In genomic region chr7:130741336-130741995, GRCh38 we compare ENCODE assay signal across 21 cellular contexts. TPM values are rescaled to one million over a fixed set of nuclear protein-coding genes. Genes with fewer than 3 reads are reported as not detected.
DNase-seq lines count a peak whose midpoint lies in the region; ATAC-seq, FAIRE-seq and TF ChIP-seq lines count a peak whose summit lies in the region.
"Had no signal": no experiment of that assay in that cellular context is flagged by ENCODE, and none has a peak within 500 bp of the region (broad histone marks: within the 10 kb centered on the region; RNA-seq: fewer than 3 reads in every experiment).

No MANE protein-coding gene starts in this region.

- DNase-seq in H1 (ENCODE audit: low read depth in 1 of 2, low spot score in 2 of 2) (no peak), COLO668 (lab: John Stamatoyannopoulos, UW; ENCODE audit: unreplicated experiment) (no peak), C1 segment of cervical spinal cord (lab: John Stamatoyannopoulos, UW) (no peak), ovary (no peak)
- DNase-seq: activated effector memory CD4-positive, alpha-beta T cell treated with Interleukin-2 at 50 U/mL for 16 hours; COR-L47; foreskin fibroblast; NK-92 treated with Interleukin-12 subunit alpha and Interleukin-12 subunit beta, amount 100 ng/mL, for 24 hours; stomach had no signal

- H2BK5ac ChIP-seq in H1 (ENCODE audit: low read depth, low read length): no peak overlapping the region

- H3K4me3 ChIP-seq in DOHH2 (ENCODE audit: low read length) (peak overlapping the region; percentile 55), OCI-LY1 (ENCODE audit: low read depth, low read length, poor library complexity, severe bottlenecking) (no peak overlapping the region), H1 (ENCODE audit: extremely low read depth in 1 of 4, insufficient read depth in 2 of 4, low read depth in 3 of 4, low read length in 4 of 4) (no peak overlapping the region), ovary (no peak overlapping the region)
- H3K4me3 ChIP-seq: stomach, vagina had no signal

- H3K79me2 ChIP-seq in DOHH2 (ENCODE audit: control insufficient read depth, low read length) (no peaks in the 10 kb centered on the region), OCI-LY1 (ENCODE audit: insufficient read depth, low read length) (no peaks in the 10 kb centered on the region), H1 (ENCODE audit: control insufficient read depth in 1 of 2, insufficient read depth in 2 of 2, low read length in 2 of 2) (no peaks in the 10 kb centered on the region)

- H4K20me1 ChIP-seq in DOHH2 (ENCODE audit: control insufficient read depth, insufficient read depth, low read depth, low read length): no peaks in the 10 kb centered on the region
- H4K20me1 ChIP-seq in OCI-LY1 (ENCODE audit: insufficient read depth, low read length): no peaks in the 10 kb centered on the region
- no peaks in the 10 kb centered on the region for H4K20me1 ChIP-seq in H1 (replicated peaks in 1 of 2; ENCODE audit: control insufficient read depth in 1 of 2, insufficient read depth in 2 of 2, low read length in 2 of 2)

- no peak overlapping the region for H2BK20ac ChIP-seq in H1 (ENCODE audit: low read length)

- no peak overlapping the region for H3K4ac ChIP-seq in H1 (replicated peaks; ENCODE audit: insufficient read length, low read depth, low read length)

- CTCF ChIA-PET in H1 (lab: Charles Lee; ENCODE audit: partially characterized antibody): interaction anchor here (1.3 to 2.5 kb wide), 2 partner anchors 13 to 16 kb away, joined by 3 to 11 read pairs; no protein-coding TSS in a partner anchor

- H3K36me3 ChIP-seq in DOHH2 (ENCODE audit: control insufficient read depth, low read length): no peaks in the 10 kb centered on the region
- H3K36me3 ChIP-seq in OCI-LY1 (ENCODE audit: insufficient read depth, low read length): no peaks in the 10 kb centered on the region
- no peaks in the 10 kb centered on the region for H3K36me3 ChIP-seq in H1 (ENCODE audit: control insufficient read depth in 2 of 4, insufficient read depth in 4 of 4, low read length in 3 of 4)
- H3K36me3 ChIP-seq in ovary: no peaks in the 10 kb centered on the region
- H3K36me3 ChIP-seq: stomach, vagina had no signal

- H3K4me2 ChIP-seq in DOHH2 (ENCODE audit: low read length) (peak overlapping the region; percentile 70), OCI-LY1 (ENCODE audit: low read length) (peak overlapping the region; percentile 20; the same call in 1 of the 2 replicates), H1 (ENCODE audit: insufficient read depth in 1 of 2, low read depth in 2 of 2, low read length in 2 of 2) (no peak overlapping the region)

- peak; percentile 82 for ATAC-seq in HG03025 (IDR thresholded peaks at IDR 0.05; ENCODE audit: low FRiP score, unreplicated experiment)
- no peak for ATAC-seq in GM21360 (IDR thresholded peaks at IDR 0.05; ENCODE audit: unreplicated experiment)

- H2AFZ ChIP-seq in OCI-LY1 (ENCODE audit: low read length): no peak overlapping the region
- peak overlapping the region; percentile 30 for H2AFZ ChIP-seq in H1 (ENCODE audit: low read length)

- TF ChIP-seq POLR2A in H1 (IDR thresholded peaks at IDR 0.05; ENCODE audit: control extremely low read depth in 1 of 2, low read depth in 2 of 2, low read length in 2 of 2) (no peak), ovary (IDR thresholded peaks at IDR 0.05) (no peak)

- TF ChIP-seq RAD21 in H1 (IDR thresholded peaks at IDR 0.05 in 1 of 2, conservative IDR thresholded peaks at IDR 0.05 in 1 of 2; ENCODE audit: low read depth in 2 of 2, low read length in 2 of 2): no peak

- H3K18ac ChIP-seq in H1 (ENCODE audit: extremely low read depth, low read length): no peak overlapping the region

- H3K14ac ChIP-seq in H1 (ENCODE audit: insufficient read length): no peak overlapping the region

- H4K8ac ChIP-seq in H1 (ENCODE audit: extremely low read depth, insufficient read depth, low read length): no peak overlapping the region

- peak; percentile 7 for FAIRE-seq in H1 (lab: Jason Lieb, UNC)

- H3K27me3 ChIP-seq in DOHH2 (ENCODE audit: control insufficient read depth, low read length): peaks cover 17% of the 10 kb centered on the region
- H3K27me3 ChIP-seq in OCI-LY1 (ENCODE audit: insufficient read depth, low read length): no peaks in the 10 kb centered on the region; the same call in 1 of the 2 replicates
- H3K27me3 ChIP-seq in H1 (replicated peaks in 1 of 4; ENCODE audit: control insufficient read depth in 3 of 4, extremely low read depth in 1 of 4, insufficient read depth in 3 of 4, low read length in 3 of 4): peaks cover 0 to 8% (median 3%) of the 10 kb centered on the region in 4 experiments; a peak in 6 of 7 replicates
- no peaks in the 10 kb centered on the region for H3K27me3 ChIP-seq in ovary
- H3K27me3 ChIP-seq: vagina had no signal

- H3K27ac ChIP-seq in DOHH2 (ENCODE audit: low read depth, low read length) (peak overlapping the region; percentile 31), OCI-LY1 (ENCODE audit: low read depth, low read length, poor library complexity, severe bottlenecking) (no peak overlapping the region), H1 (ENCODE audit: low read depth, low read length) (no peak overlapping the region), ovary (no peak overlapping the region)
- H3K27ac ChIP-seq: stomach, vagina, VCaP had no signal

- no peaks in the 10 kb centered on the region for H3K79me1 ChIP-seq in H1 (ENCODE audit: low read depth, low read length)

- no peak overlapping the region for H2BK12ac ChIP-seq in H1 (ENCODE audit: low read depth, low read length)

- intact Hi-C loops in ovary (cut with DNase I): no loop called here

- H2BK120ac ChIP-seq in H1 (replicated peaks; ENCODE audit: low read depth, low read length): no peak overlapping the region

- no peaks in the 10 kb centered on the region for H3K23me2 ChIP-seq in H1 (ENCODE audit: low read depth, low read length)

- WGBS in H1 (ENCODE audit: extremely low coverage in 1 of 2, insufficient coverage in 1 of 2, insufficient read length in 1 of 2, insufficient replicate concordance in 2 of 2, low coverage in 1 of 2, low lambda C conversion rate in 2 of 2, missing lambda C conversion rate in 1 of 2), 2 experiments: 62% methylated on average over 3 of the region's 3 CpGs; no CpG with 5 or more reads in 1 of the 2 experiments
- WGBS in ovary, 3 donors: 40 to 58% (median 50%) methylated on average over 3 of the region's 3 CpGs

- no peak overlapping the region for H4K91ac ChIP-seq in H1 (replicated peaks; ENCODE audit: insufficient read length, low read length)

- no peak overlapping the region for H3K23ac ChIP-seq in H1 (ENCODE audit: insufficient read length)

- H3K9ac ChIP-seq in OCI-LY1 (ENCODE audit: low read length) (no peak overlapping the region), H1 (replicated peaks in 1 of 4; ENCODE audit: extremely low read depth in 1 of 4, low read depth in 3 of 4, low read length in 3 of 4) (no peak overlapping the region; a peak in 1 of 7 replicates)

- H3K9me3 ChIP-seq in DOHH2 (ENCODE audit: control insufficient read depth, insufficient read depth, low read length) (no peaks in the 10 kb centered on the region), OCI-LY1 (ENCODE audit: low read length) (no peaks in the 10 kb centered on the region), H1 (ENCODE audit: insufficient read depth in 2 of 2, low read depth in 1 of 2, low read length in 1 of 2) (no peaks in the 10 kb centered on the region), ovary (no peaks in the 10 kb centered on the region)
- H3K9me3 ChIP-seq: stomach, vagina had no signal

- no peak overlapping the region for H2BK15ac ChIP-seq in H1 (ENCODE audit: low read length)

- no peak for TF ChIP-seq EP300 in H1 (IDR thresholded peaks at IDR 0.05; ENCODE audit: borderline replicate concordance in 1 of 2, low read depth in 2 of 2, low read length in 2 of 2)
- no peak for TF ChIP-seq EP300 in ovary (IDR thresholded peaks at IDR 0.05)

- H2AK5ac ChIP-seq in H1 (ENCODE audit: low read depth, low read length): no peak overlapping the region

- no peaks in the 10 kb centered on the region for H3K9me2 ChIP-seq in DOHH2 (replicated peaks; ENCODE audit: control insufficient read depth, low read length)
- no peaks in the 10 kb centered on the region for H3K9me2 ChIP-seq in OCI-LY1 (ENCODE audit: low read depth, low read length)

- H3K4me1 ChIP-seq in DOHH2 (ENCODE audit: control insufficient read depth, low read length) (peaks cover 17% of the 10 kb centered on the region), OCI-LY1 (ENCODE audit: insufficient read depth, low read length, severe bottlenecking) (peaks cover 10% of the 10 kb centered on the region), H1 (replicated peaks in 1 of 4; ENCODE audit: control insufficient read depth in 3 of 4, insufficient read depth in 4 of 4, low read length in 3 of 4) (no peaks in the 10 kb centered on the region), ovary (ENCODE audit: insufficient read depth) (no peaks in the 10 kb centered on the region)
- H3K4me1 ChIP-seq: stomach, vagina had no signal

- TF ChIP-seq CTCF in DOHH2 (IDR thresholded peaks at IDR 0.05; ENCODE audit: low read depth, low read length, poor library complexity, severe bottlenecking): no peak
- TF ChIP-seq CTCF in OCI-LY1 (IDR thresholded peaks at IDR 0.05; ENCODE audit: low read length): no peak
- no peak for TF ChIP-seq CTCF in H1 (IDR thresholded peaks at IDR 0.05; ENCODE audit: control extremely low read depth in 1 of 3, insufficient read depth in 1 of 3, low read depth in 1 of 3, low read length in 3 of 3)
- TF ChIP-seq CTCF in ovary (IDR thresholded peaks at IDR 0.05): no peak

- H3K56ac ChIP-seq in H1 (replicated peaks; ENCODE audit: insufficient read length, low read depth, low read length): no peak overlapping the region

- no peaks in the 10 kb centered on the region for H3F3A ChIP-seq in DOHH2 (ENCODE audit: control insufficient read depth, insufficient read depth)
- H3F3A ChIP-seq in OCI-LY1 (ENCODE audit: insufficient read depth, low read length): no peaks in the 10 kb centered on the region

- POLR2A ChIA-PET in H1 (lab: Charles Lee; ENCODE audit: partially characterized antibody): no interaction called here

- no peak overlapping the region for H4K5ac ChIP-seq in H1 (ENCODE audit: insufficient read length, low read depth, low read length)

RNA-seq across cellular contexts. Expression of gene KLF14, which starts 7.5 kb away (rescaled TPM):
- not detected in 2 replicates for total RNA-seq in H1 (2021; fragmentation: NEBNext Ultra II Directional; extraction: Animal tissue kit (Norgen Biotek cat#: 25700))
- polyA plus RNA-seq in H1 (2011; rRNA removed): 0.02 TPM in 1 of 2 replicates, not detected in the other
- polyA plus RNA-seq in H1 (2011; cell fraction: cytosol; rRNA removed): 0.03 TPM
- 0.03 TPM for polyA plus RNA-seq in H1 (2011; cell fraction: nucleus; rRNA removed)
- not detected in 4 replicates for polyA plus RNA-seq in H1 (2012, experiment 1 of 2)
- polyA plus RNA-seq in H1 (2012, experiment 2 of 2): not detected
- not detected for polyA plus RNA-seq in H1 (2013, experiment 1 of 2)
- polyA plus RNA-seq in H1 (2013, experiment 2 of 2): not detected
- not detected in 2 replicates for polyA minus RNA-seq in H1 (2011; rRNA and poly(A)+ RNA removed)
- not detected for polyA minus RNA-seq in H1 (2011; cell fraction: cytosol; rRNA and poly(A)+ RNA removed)
- polyA minus RNA-seq in H1 (2011; cell fraction: nucleus; rRNA and poly(A)+ RNA removed): not detected
- total RNA-seq in ovary: under 1 TPM in 5 of 7 donors, not detected in 2; 0.10 to 0.84 (median 0.30) TPM
- polyA plus RNA-seq in ovary: under 1 TPM in 1 of 2 donors, not detected in 1; 0.10 TPM
- total RNA-seq: activated CD8-positive, alpha-beta memory T cell treated with anti-CD3 and anti-CD28 coated beads for 36 hours; cerebellum; M059J; vagina had no signal
- polyA plus RNA-seq: liver, stomach had no signal

RNA-seq across cellular contexts. Expression of gene TSGA13, which starts 55.1 kb away (rescaled TPM):
- not detected in 2 replicates for total RNA-seq in H1 (2021; fragmentation: NEBNext Ultra II Directional; extraction: Animal tissue kit (Norgen Biotek cat#: 25700))
- polyA plus RNA-seq in H1 (2011; rRNA removed): not detected in 2 replicates
- not detected for polyA plus RNA-seq in H1 (2011; cell fraction: cytosol; rRNA removed)
- not detected for polyA plus RNA-seq in H1 (2011; cell fraction: nucleus; rRNA removed)
- not detected in 4 replicates for polyA plus RNA-seq in H1 (2012, experiment 1 of 2)
- polyA plus RNA-seq in H1 (2012, experiment 2 of 2): not detected
- not detected for polyA plus RNA-seq in H1 (2013, experiment 1 of 2)
- not detected for polyA plus RNA-seq in H1 (2013, experiment 2 of 2)
- polyA minus RNA-seq in H1 (2011; rRNA and poly(A)+ RNA removed): not detected in 2 replicates
- not detected for polyA minus RNA-seq in H1 (2011; cell fraction: cytosol; rRNA and poly(A)+ RNA removed)
- polyA minus RNA-seq in H1 (2011; cell fraction: nucleus; rRNA and poly(A)+ RNA removed): not detected
- not detected for total RNA-seq in ovary
- not detected for polyA plus RNA-seq in ovary
- total RNA-seq: activated CD8-positive, alpha-beta memory T cell treated with anti-CD3 and anti-CD28 coated beads for 36 hours; cerebellum; HT1080; liver; M059J; progenitor cell of endocrine pancreas; stomach; vagina had no signal
- polyA plus RNA-seq: liver, stomach had no signal

Comparison
In these comparisons a context has a peak if more than half of its experiments do, and no peak if none do; other contexts are left out.
1. H3K4me2 ChIP-seq: peak in DOHH2 (single experiment) and OCI-LY1 (single experiment); none in H1 (0 of 2).